ENCODE assay signal across 11 cellular contexts in the genomic region with DNA sequence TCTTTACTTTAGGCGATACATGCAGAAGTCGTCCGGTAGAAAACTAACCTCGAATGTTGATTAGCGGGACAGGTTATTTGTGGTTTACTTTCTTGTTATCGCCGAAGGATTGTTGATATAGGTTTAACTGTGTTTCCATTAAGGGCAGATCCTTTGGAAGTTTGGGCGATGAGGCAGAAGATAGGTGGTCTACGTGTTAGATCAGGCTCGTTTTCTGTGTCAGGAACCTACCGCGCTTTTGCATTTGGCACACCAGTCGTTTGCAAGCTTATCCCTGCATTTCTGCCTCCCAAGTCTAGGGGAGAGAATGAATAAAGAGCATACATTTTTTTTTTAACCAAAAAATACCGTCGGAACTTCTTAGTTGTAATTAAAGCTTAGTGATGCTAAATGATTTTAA. TPM values are rescaled to one million over a fixed set of nuclear protein-coding genes. Genes with fewer than 3 reads are reported as not detected.
DNase-seq lines count a peak whose midpoint lies in the region; ATAC-seq, FAIRE-seq and TF ChIP-seq lines count a peak whose summit lies in the region.
"Had no signal": no experiment of that assay in that cellular context is flagged by ENCODE, and none has a peak within 500 bp of the region (broad histone marks: within the 10 kb centered on the region; RNA-seq: fewer than 3 reads in every experiment).

No MANE protein-coding gene starts in this region.

- H3K4me1 ChIP-seq in mesendoderm (ENCODE audit: control insufficient read depth, low read depth, low read length) (no peaks in the 10 kb centered on the region), A673 (ENCODE audit: insufficient read depth, low read length, poor library complexity, severe bottlenecking) (no peaks in the 10 kb centered on the region)
- H3K4me1 ChIP-seq: ascending aorta had no signal

- no peaks in the 10 kb centered on the region for H3K9me3 ChIP-seq in A673 (ENCODE audit: low read depth, low read length, poor library complexity, severe bottlenecking)
- H3K9me3 ChIP-seq: ascending aorta had no signal

- no peak overlapping the region for H3K23ac ChIP-seq in mesendoderm (ENCODE audit: low read length)

- no peak overlapping the region for H3K27ac ChIP-seq in mesendoderm (ENCODE audit: low read depth, low read length)
- H3K27ac ChIP-seq in A673 (ENCODE audit: low read depth, low read length, poor library complexity, severe bottlenecking), result no peak overlapping the region
- H3K27ac ChIP-seq: ascending aorta, KMS-11 had no signal

- ATAC-seq in GM19324 (IDR thresholded peaks at IDR 0.05; ENCODE audit: low FRiP score, unreplicated experiment) (no peak), HG03139 (IDR thresholded peaks at IDR 0.05; ENCODE audit: unreplicated experiment) (no peak)
- ATAC-seq: GM12878 had no signal

- no peaks in the 10 kb centered on the region for H3K79me1 ChIP-seq in mesendoderm (ENCODE audit: low read length)

- no peaks in the 10 kb centered on the region for H3K36me3 ChIP-seq in BJ (ENCODE audit: control insufficient read depth, insufficient read depth, low read length)
- no peaks in the 10 kb centered on the region for H3K36me3 ChIP-seq in mesendoderm (ENCODE audit: control insufficient read depth, insufficient read depth, low read length)
- H3K36me3 ChIP-seq in A673 (ENCODE audit: insufficient read depth, low read length, poor library complexity, severe bottlenecking), result no peaks in the 10 kb centered on the region
- H3K36me3 ChIP-seq: ascending aorta had no signal

- H2BK120ac ChIP-seq in mesendoderm (ENCODE audit: low read depth, low read length), result no peak overlapping the region

- H3K9ac ChIP-seq in mesendoderm (ENCODE audit: low read length), result peak overlapping the region; percentile 80
- H3K9ac ChIP-seq: KMS-11 had no signal

- DNase-seq in BJ (ENCODE audit: low read depth), result no peak
- no peak for DNase-seq in GM18507 (ENCODE audit: extremely low spot score, insufficient read length, low read depth)
- DNase-seq in amniotic epithelial cell (ENCODE audit: low read depth), result peak; percentile 6
- DNase-seq in mesendoderm, result peak; percentile 26
- no peak for DNase-seq in A673 (ENCODE audit: low spot score)
- no peak for DNase-seq in NCI-H510A treated with DMSO at 0.1 percent for 48 hours (lab: John Stamatoyannopoulos, UW)

- no peak overlapping the region for H3K18ac ChIP-seq in mesendoderm (ENCODE audit: low read length)

- peak; percentile 36 for FAIRE-seq in GM18507 (lab: Jason Lieb, UNC)
- FAIRE-seq: GM12878 had no signal

- no peak overlapping the region for H3K4me2 ChIP-seq in mesendoderm (ENCODE audit: low read length)
- H3K4me2 ChIP-seq: KMS-11 had no signal

- no peak overlapping the region for H2AK5ac ChIP-seq in mesendoderm (ENCODE audit: low read length)

- WGBS in mesendoderm (ENCODE audit: extremely low coverage, insufficient coverage, low lambda C conversion rate), result no CpG with 5 or more reads among the region's 15 CpGs

- BruUV-seq in A673 (replicated peaks; lab: Mats Ljungman, UMichigan), result no TSS peak

- TF ChIP-seq CTCF in BJ (IDR thresholded peaks at IDR 0.05; ENCODE audit: insufficient read depth, low read depth, low read length) (no peak), A673 (conservative IDR thresholded peaks at IDR 0.05; ENCODE audit: low read depth, low read length) (no peak)

- intact Hi-C loops in A673 (cut with micrococcal nuclease; ENCODE audit: unreplicated experiment), result no loop called here

- H3K56ac ChIP-seq in mesendoderm (ENCODE audit: low read length), result peak overlapping the region; percentile 88

- H3K4ac ChIP-seq in mesendoderm (ENCODE audit: low read depth, low read length), result peak overlapping the region; percentile 87

- no peak overlapping the region for H4K5ac ChIP-seq in mesendoderm (ENCODE audit: low read length)

- POLR2A ChIA-PET in BJ (lab: Charles Lee) (interaction anchor here (0.7 kb wide), 1 partner anchor 95 kb away, joined by 6 read pairs; no protein-coding TSS in a partner anchor), A673 (lab: Charles Lee; ENCODE audit: low non-redundant PET) (no interaction called here)

- H3K79me2 ChIP-seq in mesendoderm (ENCODE audit: control insufficient read depth, insufficient read depth, low read length), result peaks cover 39% of the 10 kb centered on the region

- H3K27me3 ChIP-seq in BJ (ENCODE audit: control insufficient read depth, insufficient read depth, low read length) (no peaks in the 10 kb centered on the region), mesendoderm (ENCODE audit: insufficient read depth, low read length, poor library complexity) (no peaks in the 10 kb centered on the region), A673 (replicated peaks; ENCODE audit: insufficient read depth, low read depth, low read length, poor library complexity) (no peaks in the 10 kb centered on the region)
- H3K27me3 ChIP-seq: ascending aorta had no signal

- CTCF ChIA-PET in BJ (lab: Yijun Ruan, JAX) (no interaction called here), A673 (lab: Charles Lee) (no interaction called here)

- no peak overlapping the region for H4K8ac ChIP-seq in mesendoderm (ENCODE audit: low read depth, low read length)

- H2BK5ac ChIP-seq in mesendoderm (ENCODE audit: low read length), result no peak overlapping the region

- H3K4me3 ChIP-seq in BJ (ENCODE audit: low read depth, low read length), result peak overlapping the region; percentile 72
- peak overlapping the region; percentile 92 for H3K4me3 ChIP-seq in mesendoderm (ENCODE audit: low read length)
- H3K4me3 ChIP-seq in A673 (ENCODE audit: low read depth, low read length, poor library complexity, severe bottlenecking), result no peak overlapping the region
- H3K4me3 ChIP-seq: ascending aorta, GM12878 had no signal

- no peak overlapping the region for H2BK15ac ChIP-seq in mesendoderm (replicated peaks; ENCODE audit: low read depth)

RNA-seq across cellular contexts. Expression of a gene that starts 1.2 kb away (rescaled TPM):
- polyA plus RNA-seq in BJ (2011; rRNA removed), result 11.8 and 29.3 TPM in 2 replicates
- 18.0 and 25.8 TPM in 2 replicates for polyA minus RNA-seq in BJ (2011; rRNA and poly(A)+ RNA removed)
- 57.4 TPM for polyA plus RNA-seq in mesendoderm (2013, experiment 1 of 2)
- 61.3 TPM for polyA plus RNA-seq in mesendoderm (2013, experiment 2 of 2)
- not detected in 2 replicates for total RNA-seq in A673 (2021)
- total RNA-seq: ascending aorta had no signal

Comparison
In these comparisons a context has a peak if more than half of its experiments do, and no peak if none do; other contexts are left out.
1. DNase-seq: peak in amniotic epithelial cell (single experiment) and mesendoderm (single experiment); none in BJ (single experiment), GM18507 (single experiment), A673 (single experiment) and NCI-H510A treated with DMSO at 0.1 percent for 48 hours (single experiment).